ENCODE assay signal across 7 cellular contexts in genomic region chr2:164840930-164841718, GRCh38.
DNase-seq lines count a peak whose midpoint lies in the region; ATAC-seq and TF ChIP-seq lines count a peak whose summit lies in the region.

No MANE protein-coding gene starts in this region.

- H3K27me3 ChIP-seq in HUES6 (ENCODE audit: control insufficient read depth, insufficient read depth, low read length) (peaks cover 19% of the 10 kb centered on the region), RWPE2 (ENCODE audit: insufficient read depth, poor library complexity, severe bottlenecking) (no peaks in the 10 kb centered on the region)

- H3K27ac ChIP-seq in HUES6 (ENCODE audit: low read depth, low read length), result 0 out of 2 replicates have a peak overlapping the region, but pooled peaks have one; percentile 48
- peak overlapping the region; percentile 92 for H3K27ac ChIP-seq in RWPE2 (ENCODE audit: poor library complexity, severe bottlenecking)
- H3K27ac ChIP-seq in caudate nucleus (ENCODE audit: low read depth, low read length), result peak overlapping the region; percentile 79
- H3K27ac ChIP-seq in skin epidermis, result peak overlapping the region; percentile 78 to 97 (median 93)

- DNase-seq in GDM1 (lab: John Stamatoyannopoulos, UW) (peak; percentile 79), RWPE2 (ENCODE audit: low spot score) (peak; percentile 68), caudate nucleus (lab: John Stamatoyannopoulos, UW) (peak in 15 of 61 donors; percentile 0 to 41 (median 11)), iris pigment epithelial cell (ENCODE audit: low read depth) (peak; percentile 70)

- H3K9me3 ChIP-seq in HUES6 (ENCODE audit: control insufficient read depth, insufficient read depth, low read depth, low read length), result no peaks in the 10 kb centered on the region
- H3K9me3 ChIP-seq in RWPE2 (ENCODE audit: severe bottlenecking), result no peaks in the 10 kb centered on the region

- peak; percentile 64 for ATAC-seq in GM21528 (IDR thresholded peaks at IDR 0.05; ENCODE audit: low FRiP score, unreplicated experiment)
- ATAC-seq in RWPE2 (ENCODE audit: low read depth), result peak; percentile 37

- peak overlapping the region; percentile 77 for H3K9ac ChIP-seq in HUES6 (ENCODE audit: low read length)

- H3K4me1 ChIP-seq in HUES6 (ENCODE audit: control insufficient read depth, insufficient read depth, low read length) (peaks cover 4% of the 10 kb centered on the region; the same call in 1 of the 2 replicates), RWPE2 (ENCODE audit: insufficient read depth, poor library complexity, severe bottlenecking) (peaks cover 34% of the 10 kb centered on the region)

- H3K36me3 ChIP-seq in HUES6 (ENCODE audit: control insufficient read depth, insufficient read depth, low read length) (no peaks in the 10 kb centered on the region), RWPE2 (ENCODE audit: low read depth) (no peaks in the 10 kb centered on the region)

- TF ChIP-seq CTCF in RWPE2 (IDR thresholded peaks at IDR 0.05; ENCODE audit: poor library complexity, severe bottlenecking), result no peak

- H3K4me3 ChIP-seq in HUES6 (ENCODE audit: low read depth, low read length) (peak overlapping the region; percentile 89), RWPE2 (ENCODE audit: severe bottlenecking) (peak overlapping the region; percentile 94), skin epidermis (peak overlapping the region; percentile 62 to 82 (median 72))
